In genomic region chr9:37348917-37349316, GRCh38 we compare ENCODE assay signal across 22 cellular contexts.
"Had no signal": no experiment of that assay in that cellular context is flagged by ENCODE, and none has a peak within 500 bp of the region (broad histone marks: within the 10 kb centered on the region; RNA-seq: fewer than 3 reads in every experiment).

No MANE protein-coding gene starts in this region.

- H3K4me3 Mint-ChIP-seq: activated CD4-positive, alpha-beta memory T cell treated with anti-CD3 and anti-CD28 coated beads, Interleukin-2, amount 10 ng/mL, durations not matched to agents 7 days and 5 days; activated naive CD8-positive, alpha-beta T cell treated with anti-CD3 and anti-CD28 coated beads, Interleukin-2, amount 10 ng/mL, durations not matched to agents 7 days and 5 days; activated T-helper 17 cell treated with anti-CD3 and anti-CD28 coated beads, Interleukin-2, amount 50 U/mL, for 72 hours; naive thymus-derived CD4-positive, alpha-beta T cell; neural progenitor cell had no signal

- H2AFZ ChIP-seq: neural progenitor cell had no signal

- H3K27me3 Mint-ChIP-seq: activated CD4-positive, alpha-beta memory T cell treated with anti-CD3 and anti-CD28 coated beads, Interleukin-2, amount 10 ng/mL, durations not matched to agents 7 days and 5 days; activated naive CD8-positive, alpha-beta T cell treated with anti-CD3 and anti-CD28 coated beads, Interleukin-2, amount 10 ng/mL, durations not matched to agents 7 days and 5 days; activated T-helper 17 cell treated with anti-CD3 and anti-CD28 coated beads, Interleukin-2, amount 50 U/mL, for 72 hours; naive thymus-derived CD4-positive, alpha-beta T cell; progenitor cell of endocrine pancreas had no signal

- H3K27ac ChIP-seq: body of pancreas, dorsolateral prefrontal cortex, neural progenitor cell, skin epidermis, testis, upper lobe of left lung had no signal

- H3K9ac ChIP-seq: neural progenitor cell had no signal

- DNase-seq: activated CD4-positive, alpha-beta memory T cell treated with anti-CD3 and anti-CD28 coated beads, Interleukin-2, amount 10 ng/mL, durations not matched to agents 7 days and 5 days; activated CD4-positive, alpha-beta T cell treated with anti-CD3 and anti-CD28 coated beads for 4 hours; activated naive CD4-positive, alpha-beta T cell treated with Interleukin-2 at 50 U/mL for 16 hours; activated naive CD8-positive, alpha-beta T cell treated with anti-CD3 and anti-CD28 coated beads, Interleukin-2, amount 10 ng/mL, durations not matched to agents 7 days and 5 days; activated T-cell treated with anti-CD3 and anti-CD28 coated beads, Interleukin-2, amount 50 U/mL, for 1 hour; amygdala; body of pancreas; caudate nucleus; dorsolateral prefrontal cortex; mesenchymal stem cell; mucosa of descending colon; naive thymus-derived CD4-positive, alpha-beta T cell; right cardiac atrium; T-helper 2 cell; testis; upper lobe of left lung had no signal

- H3K4me3 ChIP-seq: body of pancreas, dorsolateral prefrontal cortex, mucosa of descending colon, neural progenitor cell, skin epidermis, testis, upper lobe of left lung had no signal

- H3K4me1 Mint-ChIP-seq: activated naive CD8-positive, alpha-beta T cell treated with anti-CD3 and anti-CD28 coated beads, Interleukin-2, amount 10 ng/mL, durations not matched to agents 7 days and 5 days; neural progenitor cell had no signal

- FAIRE-seq: colon, TTC549 had no signal

- H3K4me2 ChIP-seq: neural progenitor cell had no signal

- H3K4me1 ChIP-seq: body of pancreas, neural progenitor cell, testis, upper lobe of left lung had no signal

- ATAC-seq: activated T-helper 17 cell treated with anti-CD3 and anti-CD28 coated beads, Interleukin-2, amount 50 U/mL, for 72 hours; body of pancreas; mucosa of descending colon; naive thymus-derived CD4-positive, alpha-beta T cell; right cardiac atrium had no signal

- H3K27me3 ChIP-seq: body of pancreas, dorsolateral prefrontal cortex, neural progenitor cell, testis, upper lobe of left lung had no signal

- H3K27ac Mint-ChIP-seq: activated CD4-positive, alpha-beta memory T cell treated with anti-CD3 and anti-CD28 coated beads, Interleukin-2, amount 10 ng/mL, durations not matched to agents 7 days and 5 days; activated naive CD8-positive, alpha-beta T cell treated with anti-CD3 and anti-CD28 coated beads, Interleukin-2, amount 10 ng/mL, durations not matched to agents 7 days and 5 days; activated T-helper 17 cell treated with anti-CD3 and anti-CD28 coated beads, Interleukin-2, amount 50 U/mL, for 72 hours; neural progenitor cell; progenitor cell of endocrine pancreas had no signal

- H3K9me3 Mint-ChIP-seq: activated CD4-positive, alpha-beta memory T cell treated with anti-CD3 and anti-CD28 coated beads, Interleukin-2, amount 10 ng/mL, durations not matched to agents 7 days and 5 days; activated naive CD8-positive, alpha-beta T cell treated with anti-CD3 and anti-CD28 coated beads, Interleukin-2, amount 10 ng/mL, durations not matched to agents 7 days and 5 days; activated T-helper 17 cell treated with anti-CD3 and anti-CD28 coated beads, Interleukin-2, amount 50 U/mL, for 72 hours; naive thymus-derived CD4-positive, alpha-beta T cell; neural progenitor cell had no signal

- H3K36me3 ChIP-seq: neural progenitor cell had no signal

- H3K9me3 ChIP-seq: body of pancreas, mucosa of descending colon, testis, upper lobe of left lung had no signal
